Comparison of ENCODE assay signal across 21 cellular contexts in genomic region chr12:54736549-54736948, GRCh38.
DNase-seq lines count a peak whose midpoint lies in the region; ATAC-seq lines count a peak whose summit lies in the region.
"Had no signal": no experiment of that assay in that cellular context is flagged by ENCODE, and none has a peak within 500 bp of the region (broad histone marks: within the 10 kb centered on the region; RNA-seq: fewer than 3 reads in every experiment).

No MANE protein-coding gene starts in this region.

- H3K4me3 ChIP-seq in CD4-positive, CD25-positive, alpha-beta regulatory T cell (ENCODE audit: low read depth, low read length) = no peak overlapping the region

- H3K27ac Mint-ChIP-seq in activated CD4-positive, alpha-beta T cell treated with anti-CD3 and anti-CD28 coated beads, Interleukin-2, amount 10 ng/mL, durations not matched to agents 7 days and 5 days = peak overlapping the region; percentile 63
- peak overlapping the region in 2 of 3 donors; percentile 55 to 87 for H3K27ac Mint-ChIP-seq in CD4-positive, CD25-positive, alpha-beta regulatory T cell
- H3K27ac Mint-ChIP-seq in T-helper 2 cell treated with Interferon-gamma antibody and Interleukin-4, amounts not matched to agents 5 μg/mL and 100 μg/mL, for 36 hours = peak overlapping the region; percentile 2
- peak overlapping the region; percentile 85 to 97 (median 92) for H3K27ac Mint-ChIP-seq in immature natural killer cell

- DNase-seq in activated CD4-positive, alpha-beta T cell treated with anti-CD3 and anti-CD28 coated beads, Interleukin-2, amount 10 ng/mL, durations not matched to agents 7 days and 5 days = peak; percentile 27
- no peak for DNase-seq in activated CD4-positive, alpha-beta T cell treated with anti-CD3 and anti-CD28 coated beads, Interleukin-2, amount 50 U/mL, for 4 hours
- peak in 1 of 3 donors; percentile 65 for DNase-seq in CD4-positive, CD25-positive, alpha-beta regulatory T cell
- DNase-seq in T-helper 2 cell treated with Interferon-gamma antibody and Interleukin-4, amounts not matched to agents 5 μg/mL and 100 μg/mL, for 36 hours (ENCODE audit: low spot score) = no peak
- DNase-seq in immature natural killer cell = peak in 1 of 3 donors; percentile 19
- no peak for DNase-seq in stimulated activated CD4-positive, alpha-beta T cell treated with anti-CD3 and anti-CD28 coated beads, Interleukin-15, amount 100 ng/mL, for 24 hours
- DNase-seq: 8988T, COR-L47, DMS79, H7, Karpas-422, MV-4-11, NCI-H1105 treated with DMSO at 0.1 percent for 48 hours, NCI-H2029 treated with DMSO at 0.1 percent for 48 hours, NCI-H226, NCI-H510A treated with DMSO at 0.1 percent for 48 hours, NCI-H748 treated with DMSO at 0.1 percent for 48 hours had no signal

- H3K27me3 Mint-ChIP-seq in activated CD4-positive, alpha-beta T cell treated with anti-CD3 and anti-CD28 coated beads, Interleukin-2, amount 10 ng/mL, durations not matched to agents 7 days and 5 days = peaks cover 20% of the 10 kb centered on the region
- peaks cover 11% of the 10 kb centered on the region for H3K27me3 Mint-ChIP-seq in CD4-positive, CD25-positive, alpha-beta regulatory T cell
- peaks cover 28% of the 10 kb centered on the region for H3K27me3 Mint-ChIP-seq in T-helper 2 cell treated with Interferon-gamma antibody and Interleukin-4, amounts not matched to agents 5 μg/mL and 100 μg/mL, for 36 hours (ENCODE audit: low read depth)
- H3K27me3 Mint-ChIP-seq in immature natural killer cell (ENCODE audit: low read depth in 3 of 3) = peaks cover 0 to 5% (median 3%) of the 10 kb centered on the region in 3 donors

- H3K4me1 Mint-ChIP-seq in activated CD4-positive, alpha-beta T cell treated with anti-CD3 and anti-CD28 coated beads, Interleukin-2, amount 10 ng/mL, durations not matched to agents 7 days and 5 days = peaks cover 56% of the 10 kb centered on the region
- peaks cover 7 to 28% (median 17%) of the 10 kb centered on the region in 4 donors for H3K4me1 Mint-ChIP-seq in CD4-positive, CD25-positive, alpha-beta regulatory T cell
- H3K4me1 Mint-ChIP-seq in T-helper 2 cell treated with Interferon-gamma antibody and Interleukin-4, amounts not matched to agents 5 μg/mL and 100 μg/mL, for 36 hours (ENCODE audit: low read depth) = peaks cover 31% of the 10 kb centered on the region
- peaks cover 59 to 72% of the 10 kb centered on the region in 2 donors for H3K4me1 Mint-ChIP-seq in immature natural killer cell

- H3K9me3 Mint-ChIP-seq in activated CD4-positive, alpha-beta T cell treated with anti-CD3 and anti-CD28 coated beads, Interleukin-2, amount 10 ng/mL, durations not matched to agents 7 days and 5 days = peaks cover 30% of the 10 kb centered on the region
- H3K9me3 Mint-ChIP-seq in CD4-positive, CD25-positive, alpha-beta regulatory T cell = peaks cover 0 to 5% (median 0%) of the 10 kb centered on the region in 7 donors
- peaks cover 20% of the 10 kb centered on the region for H3K9me3 Mint-ChIP-seq in T-helper 2 cell treated with Interferon-gamma antibody and Interleukin-4, amounts not matched to agents 5 μg/mL and 100 μg/mL, for 36 hours
- H3K9me3 Mint-ChIP-seq in immature natural killer cell = peaks cover 0 to 3% (median 2%) of the 10 kb centered on the region in 6 donors

- no peaks in the 10 kb centered on the region for H3K9me3 ChIP-seq in CD4-positive, CD25-positive, alpha-beta regulatory T cell (ENCODE audit: control insufficient read depth in 2 of 2, low read length in 2 of 2)

- POLR2A ChIA-PET in activated CD4-positive, alpha-beta T cell treated with anti-CD3 and anti-CD28 coated beads, Interleukin-2, amount 10 ng/mL, durations not matched to agents 7 days and 5 days (lab: Charles Lee) = no interaction called here

- no peak overlapping the region for H3K27ac ChIP-seq in CD4-positive, CD25-positive, alpha-beta regulatory T cell (ENCODE audit: insufficient read depth, low read length, poor library complexity, severe bottlenecking)
- H3K27ac ChIP-seq: C4-2B, RWPE1 had no signal

- CTCF ChIA-PET in activated CD4-positive, alpha-beta T cell treated with anti-CD3 and anti-CD28 coated beads, Interleukin-2, amount 10 ng/mL, durations not matched to agents 7 days and 5 days (lab: Charles Lee) = interaction anchor here (0.7 to 1.8 kb wide), 3 partner anchors 34 to 256 kb away, joined by 3 to 5 read pairs (median 4); partner anchors contain the start of gene MUCL1

- H3K4me1 ChIP-seq in CD4-positive, CD25-positive, alpha-beta regulatory T cell (ENCODE audit: control insufficient read depth, insufficient read depth, low read length, poor library complexity, severe bottlenecking) = peaks cover 6% of the 10 kb centered on the region

- no peak overlapping the region for H3K4me3 Mint-ChIP-seq in activated CD4-positive, alpha-beta T cell treated with anti-CD3 and anti-CD28 coated beads, Interleukin-2, amount 10 ng/mL, durations not matched to agents 7 days and 5 days
- no peak overlapping the region for H3K4me3 Mint-ChIP-seq in CD4-positive, CD25-positive, alpha-beta regulatory T cell
- H3K4me3 Mint-ChIP-seq in T-helper 2 cell treated with Interferon-gamma antibody and Interleukin-4, amounts not matched to agents 5 μg/mL and 100 μg/mL, for 36 hours = no peak overlapping the region
- H3K4me3 Mint-ChIP-seq in immature natural killer cell = peak overlapping the region; percentile 43 to 83 (median 69)

- H3K36me3 ChIP-seq in CD4-positive, CD25-positive, alpha-beta regulatory T cell (ENCODE audit: control insufficient read depth, insufficient read depth, low read length) = no peaks in the 10 kb centered on the region

- no peak for ATAC-seq in CD4-positive, CD25-positive, alpha-beta regulatory T cell (ENCODE audit: low read depth in 2 of 2)
- ATAC-seq in GM21367 (IDR thresholded peaks at IDR 0.05; ENCODE audit: unreplicated experiment) = no peak
- ATAC-seq in GM21526 (IDR thresholded peaks at IDR 0.05; ENCODE audit: low FRiP score, unreplicated experiment) = no peak

- no peaks in the 10 kb centered on the region for H3K27me3 ChIP-seq in CD4-positive, CD25-positive, alpha-beta regulatory T cell (ENCODE audit: control insufficient read depth, insufficient read depth, low read length)

- H3K36me3 Mint-ChIP-seq in activated CD4-positive, alpha-beta T cell treated with anti-CD3 and anti-CD28 coated beads, Interleukin-2, amount 10 ng/mL, durations not matched to agents 7 days and 5 days (ENCODE audit: low read depth) = peaks cover 32% of the 10 kb centered on the region
- no peaks in the 10 kb centered on the region for H3K36me3 Mint-ChIP-seq in CD4-positive, CD25-positive, alpha-beta regulatory T cell
- peaks cover 7% of the 10 kb centered on the region for H3K36me3 Mint-ChIP-seq in T-helper 2 cell treated with Interferon-gamma antibody and Interleukin-4, amounts not matched to agents 5 μg/mL and 100 μg/mL, for 36 hours (ENCODE audit: low read depth)
- H3K36me3 Mint-ChIP-seq in immature natural killer cell = peaks cover 0 to 16% (median 15%) of the 10 kb centered on the region in 3 donors

Comparison
In these comparisons a context has a peak if more than half of its experiments do, and no peak if none do; other contexts are left out.
1. H3K27ac Mint-ChIP-seq: peak in every context shown above with its lines; median percentile 92 in immature natural killer cell; 71 in CD4-positive, CD25-positive, alpha-beta regulatory T cell; 63 in activated CD4-positive, alpha-beta T cell treated with anti-CD3 and anti-CD28 coated beads, Interleukin-2, amount 10 ng/mL, durations not matched to agents 7 days and 5 days; 2 in T-helper 2 cell treated with Interferon-gamma antibody and Interleukin-4, amounts not matched to agents 5 μg/mL and 100 μg/mL, for 36 hours.
2. H3K4me3 Mint-ChIP-seq: peak in immature natural killer cell (5 of 5); none in activated CD4-positive, alpha-beta T cell treated with anti-CD3 and anti-CD28 coated beads, Interleukin-2, amount 10 ng/mL, durations not matched to agents 7 days and 5 days (single experiment), CD4-positive, CD25-positive, alpha-beta regulatory T cell (0 of 4) and T-helper 2 cell treated with Interferon-gamma antibody and Interleukin-4, amounts not matched to agents 5 μg/mL and 100 μg/mL, for 36 hours (single experiment).